ENCODE assay signal across 25 cellular contexts in genomic region chr10:21513035-21513434, GRCh38. TPM values are rescaled to one million over a fixed set of nuclear protein-coding genes. Genes with fewer than 3 reads are reported as not detected.
DNase-seq lines count a peak whose midpoint lies in the region; ATAC-seq and TF ChIP-seq lines count a peak whose summit lies in the region.
"Had no signal": no experiment of that assay in that cellular context is flagged by ENCODE, and none has a peak within 500 bp of the region (broad histone marks: within the 10 kb centered on the region; RNA-seq: fewer than 3 reads in every experiment).

No MANE protein-coding gene starts in this region.

- H3K9me3 Mint-ChIP-seq in neural crest cell, result no peaks in the 10 kb centered on the region
- H3K9me3 Mint-ChIP-seq: CD8-positive, alpha-beta T cell had no signal

- H3K4me2 ChIP-seq in fibroblast of lung (ENCODE audit: extremely low read depth, insufficient read depth, low read length), result no peak overlapping the region
- H3K4me2 ChIP-seq: SK-N-SH had no signal

- DNase-seq in A673 (ENCODE audit: low spot score), result no peak
- no peak for DNase-seq in Panc1 (ENCODE audit: low read depth, low spot score)
- peak; percentile 13 to 42 for DNase-seq in fibroblast of lung (ENCODE audit: low read depth in 2 of 2)
- no peak for DNase-seq in neural crest cell (ENCODE audit: low read depth, low spot score)
- no peak for DNase-seq in NCI-H146 treated with DMSO at 0.1 percent for 48 hours (lab: John Stamatoyannopoulos, UW; ENCODE audit: unreplicated experiment)
- DNase-seq in ascending aorta (ENCODE audit: low spot score in 2 of 2), result no peak
- no peak for DNase-seq in DMS114 treated with DMSO at 0.1 percent for 48 hours (lab: John Stamatoyannopoulos, UW; ENCODE audit: unreplicated experiment)
- DNase-seq in hippocampal formation (lab: John Stamatoyannopoulos, UW), result no peak
- DNase-seq: activated CD4-positive, alpha-beta T cell treated with anti-CD3 and anti-CD28 coated beads for 48 hours; activated naive CD4-positive, alpha-beta T cell treated with Interleukin-2 at 50 U/mL for 16 hours; activated T-cell treated with anti-CD3 and anti-CD28 coated beads, Interleukin-2, amount 50 U/mL, for 48 hours; adrenal gland; CD8-positive, alpha-beta T cell; cortex of kidney; heart left ventricle; immature natural killer cell; NCI-H1417; NCI-H2107; NCI-H446; NCI-H82; SK-N-SH; stimulated activated CD4-positive, alpha-beta T cell treated with anti-CD3 and anti-CD28 coated beads, Interleukin-2, amount 100 ng/mL, for 24 hours; T-helper 2 cell had no signal

- no peak for ATAC-seq in Panc1
- ATAC-seq: CD8-positive, alpha-beta T cell; heart left ventricle; left lobe of liver had no signal

- peaks cover 76% of the 10 kb centered on the region for H3K4me1 Mint-ChIP-seq in neural crest cell

- no peak overlapping the region for H3K27ac ChIP-seq in A673 (ENCODE audit: low read depth, low read length, poor library complexity, severe bottlenecking)
- H3K27ac ChIP-seq in Panc1 (ENCODE audit: low read length), result peak overlapping the region; percentile 95
- no peak overlapping the region for H3K27ac ChIP-seq in fibroblast of lung (ENCODE audit: insufficient read depth, low read length)
- H3K27ac ChIP-seq in ascending aorta, result no peak overlapping the region
- H3K27ac ChIP-seq: adrenal gland, heart left ventricle, neutrophil had no signal

- H3K9me3 ChIP-seq in A673 (ENCODE audit: low read depth, low read length, poor library complexity, severe bottlenecking) (no peaks in the 10 kb centered on the region), Panc1 (ENCODE audit: control insufficient read depth, insufficient read depth, low read depth, low read length) (no peaks in the 10 kb centered on the region), fibroblast of lung (ENCODE audit: control insufficient read depth, insufficient read depth, low read depth, low read length) (no peaks in the 10 kb centered on the region), ascending aorta (no peaks in the 10 kb centered on the region)
- H3K9me3 ChIP-seq: adrenal gland, heart left ventricle, neutrophil, SK-N-SH had no signal

- no peaks in the 10 kb centered on the region for H3K27me3 ChIP-seq in A673 (replicated peaks; ENCODE audit: insufficient read depth, low read depth, low read length, poor library complexity)
- H3K27me3 ChIP-seq in Panc1 (ENCODE audit: control insufficient read depth, insufficient read depth, low read length), result no peaks in the 10 kb centered on the region
- no peaks in the 10 kb centered on the region for H3K27me3 ChIP-seq in fibroblast of lung (ENCODE audit: control insufficient read depth, insufficient read depth, low read length)
- no peaks in the 10 kb centered on the region for H3K27me3 ChIP-seq in ascending aorta
- H3K27me3 ChIP-seq: adrenal gland had no signal

- H3K4me3 ChIP-seq in A673 (ENCODE audit: low read depth, low read length, poor library complexity, severe bottlenecking), result peak overlapping the region; percentile 0
- H3K4me3 ChIP-seq in Panc1 (ENCODE audit: low read depth in 2 of 2, low read length in 2 of 2), result peak overlapping the region in 1 of 2 experiments; percentile 62; a peak in 3 of 4 replicates
- peak overlapping the region in 1 of 4 experiments; percentile 87 for H3K4me3 ChIP-seq in fibroblast of lung (replicated peaks in 1 of 4; ENCODE audit: control extremely low read depth in 1 of 4, insufficient read depth in 1 of 4, low read depth in 3 of 4, low read length in 4 of 4)
- H3K4me3 ChIP-seq in ascending aorta, result no peak overlapping the region
- H3K4me3 ChIP-seq: adrenal gland, heart left ventricle had no signal

- H4K20me1 ChIP-seq in fibroblast of lung (ENCODE audit: control insufficient read depth, extremely low read depth, insufficient read depth, low read length), result no peaks in the 10 kb centered on the region

- CTCF ChIA-PET in A673 (lab: Charles Lee), result no interaction called here
- CTCF ChIA-PET in Panc1 (lab: Charles Lee), result no interaction called here

- intact Hi-C loops in A673 (cut with micrococcal nuclease; ENCODE audit: unreplicated experiment), result no loop called here
- intact Hi-C loops in Panc1 (cut with micrococcal nuclease; ENCODE audit: unreplicated experiment), result loop anchor here (2.0 kb wide), 1 partner anchor 20 kb away; no protein-coding TSS in a partner anchor
- intact Hi-C loops in ascending aorta (cut with DNase I), result no loop called here

- no peak overlapping the region for H3K9ac ChIP-seq in fibroblast of lung (ENCODE audit: insufficient read depth, low read length)
- H3K9ac ChIP-seq: SK-N-SH had no signal

- in situ Hi-C loops in Panc1 (cut with HindIII; ENCODE audit: low pct_unique_long_range_greater_than_20kb, low sequenced_read_pairs), result no loop called here

- TF ChIP-seq CTCF in A673 (conservative IDR thresholded peaks at IDR 0.05; ENCODE audit: low read depth, low read length), result no peak
- no peak for TF ChIP-seq CTCF in Panc1 (IDR thresholded peaks at IDR 0.05)
- no peak for TF ChIP-seq CTCF in fibroblast of lung (conservative IDR thresholded peaks at IDR 0.05 in 1 of 2, IDR thresholded peaks at IDR 0.05 in 1 of 2; ENCODE audit: low read depth in 1 of 2, low read length in 2 of 2)
- TF ChIP-seq CTCF in neural crest cell (conservative IDR thresholded peaks at IDR 0.05), result no peak
- TF ChIP-seq CTCF in ascending aorta (IDR thresholded peaks at IDR 0.05), result no peak

- peak overlapping the region; percentile 97 for H3K4me3 Mint-ChIP-seq in neural crest cell
- H3K4me3 Mint-ChIP-seq: CD8-positive, alpha-beta T cell; immature natural killer cell had no signal

- H3K36me3 Mint-ChIP-seq in neural crest cell (ENCODE audit: low read depth), result peaks cover 14% of the 10 kb centered on the region
- H3K36me3 Mint-ChIP-seq: CD8-positive, alpha-beta T cell; immature natural killer cell had no signal

- POLR2A ChIA-PET in A673 (lab: Charles Lee; ENCODE audit: low non-redundant PET), result no interaction called here
- POLR2A ChIA-PET in Panc1 (lab: Charles Lee), result no interaction called here

- H3K27ac Mint-ChIP-seq in neural crest cell (ENCODE audit: unreplicated experiment), result peak overlapping the region; percentile 74
- H3K27ac Mint-ChIP-seq: CD8-positive, alpha-beta T cell; immature natural killer cell had no signal

- no peaks in the 10 kb centered on the region for H3K79me2 ChIP-seq in fibroblast of lung (ENCODE audit: control insufficient read depth, insufficient read depth, low read length)

- peaks cover 24% of the 10 kb centered on the region for H3K4me1 ChIP-seq in A673 (ENCODE audit: insufficient read depth, low read length, poor library complexity, severe bottlenecking)
- H3K4me1 ChIP-seq in Panc1 (ENCODE audit: control insufficient read depth, insufficient read depth, low read length), result peaks cover 31% of the 10 kb centered on the region
- H3K4me1 ChIP-seq in fibroblast of lung (ENCODE audit: control insufficient read depth, extremely low read depth, insufficient read depth, low read length), result peaks cover 1% of the 10 kb centered on the region
- peaks cover 0 to 4% of the 10 kb centered on the region in 2 donors for H3K4me1 ChIP-seq in ascending aorta

- no peaks in the 10 kb centered on the region for H3K36me3 ChIP-seq in A673 (ENCODE audit: insufficient read depth, low read length, poor library complexity, severe bottlenecking)
- no peaks in the 10 kb centered on the region; the same call in 1 of the 2 replicates for H3K36me3 ChIP-seq in Panc1 (ENCODE audit: control insufficient read depth, insufficient read depth, low read length)
- H3K36me3 ChIP-seq in fibroblast of lung (ENCODE audit: control insufficient read depth, insufficient read depth, low read length), result no peaks in the 10 kb centered on the region
- no peaks in the 10 kb centered on the region for H3K36me3 ChIP-seq in ascending aorta
- H3K36me3 ChIP-seq: adrenal gland, heart left ventricle, neutrophil had no signal

- H2AFZ ChIP-seq in fibroblast of lung (ENCODE audit: low read length), result no peak overlapping the region

- H3K27me3 Mint-ChIP-seq in neural crest cell (ENCODE audit: low read depth), result peaks cover 27% of the 10 kb centered on the region

- BruUV-seq in A673 (replicated peaks; lab: Mats Ljungman, UMichigan), result no TSS peak
- no TSS peak for BruUV-seq in Panc1 (replicated peaks; lab: Mats Ljungman, UMichigan)

RNA-seq across cellular contexts. Expression of gene SKIDA1, which starts 12.4 kb away (rescaled TPM):
- total RNA-seq in A673 (2021) (4.4 and 4.9 TPM in 2 replicates), Panc1 (2021; ENCODE audit: unreplicated experiment) (9.3 TPM), fibroblast of lung (0.50 and 0.51 TPM in 2 replicates), neural crest cell (52.1 and 53.0 TPM in 2 replicates), ascending aorta (not detected)
- polyA plus RNA-seq in Panc1 (2012; ENCODE audit: insufficient read length), result 5.8 TPM
- polyA plus RNA-seq in fibroblast of lung, result 0.28 and 0.49 TPM in 2 replicates
- polyA plus RNA-seq in fibroblast of lung (2012), result 0.16 and 0.73 TPM in 2 replicates
- 0.15 and 1.1 TPM in 2 replicates for polyA minus RNA-seq in fibroblast of lung (ENCODE audit: low replicate concordance)
- total RNA-seq: CD8-positive, alpha-beta T cell had no signal
- polyA plus RNA-seq: immature natural killer cell had no signal

RNA-seq across cellular contexts. Expression of gene MLLT10, which starts 21.0 kb away (rescaled TPM):
- 58.4 and 60.0 TPM in 2 replicates for total RNA-seq in A673 (2021)
- total RNA-seq in Panc1 (2021; ENCODE audit: unreplicated experiment), result 33.4 TPM
- polyA plus RNA-seq in Panc1 (2012; ENCODE audit: insufficient read length), result 28.9 TPM
- total RNA-seq in fibroblast of lung, result 33.1 and 56.3 TPM in 2 replicates
- polyA plus RNA-seq in fibroblast of lung, result 25.1 and 25.6 TPM in 2 replicates
- polyA plus RNA-seq in fibroblast of lung (2012), result 12.8 and 14.0 TPM in 2 replicates
- polyA minus RNA-seq in fibroblast of lung (ENCODE audit: low replicate concordance), result 12.3 and 26.8 TPM in 2 replicates
- 52.6 and 58.1 TPM in 2 replicates for total RNA-seq in neural crest cell
- total RNA-seq in ascending aorta, result 16.3 TPM

Comparison
In these comparisons a context has a peak if more than half of its experiments do, and no peak if none do; other contexts are left out.
1. DNase-seq: peak in fibroblast of lung (2 of 2); none in A673 (single experiment), Panc1 (single experiment), neural crest cell (single experiment), NCI-H146 treated with DMSO at 0.1 percent for 48 hours (single experiment), ascending aorta (0 of 2), DMS114 treated with DMSO at 0.1 percent for 48 hours (single experiment) and hippocampal formation (0 of 2).